Comparison of ENCODE assay signal across 16 cellular contexts in the genomic region with DNA sequence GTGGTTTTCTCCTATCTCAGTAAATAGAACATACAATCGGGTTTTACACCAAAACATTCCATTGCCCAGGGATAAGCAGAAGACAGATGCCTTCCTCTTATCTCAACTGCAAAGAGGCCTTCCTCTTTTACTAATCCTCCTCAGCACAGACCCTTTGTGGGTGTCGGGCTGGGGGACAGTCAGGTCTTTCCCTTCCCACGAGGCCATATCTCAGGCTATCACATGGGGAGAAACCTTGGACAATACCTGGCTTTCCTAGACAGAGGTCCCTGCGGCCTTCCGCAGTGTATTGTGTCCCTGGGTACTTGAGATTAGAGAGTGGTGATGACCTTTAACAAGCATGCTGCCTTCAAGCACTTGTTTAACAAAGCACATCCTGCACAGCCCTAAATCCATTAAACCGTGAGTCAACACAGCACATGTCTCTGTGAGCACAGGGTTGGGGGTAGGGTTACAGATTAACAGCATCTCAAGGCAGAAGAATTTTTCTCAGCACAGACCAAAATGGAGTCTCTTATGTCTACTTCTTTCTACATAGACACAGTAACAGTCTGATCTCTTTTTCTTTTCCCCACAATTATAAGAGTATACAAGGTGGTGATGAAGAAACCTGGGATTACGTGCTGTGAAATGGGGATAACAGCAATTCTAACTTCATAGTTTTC. TPM values are rescaled to one million over a fixed set of nuclear protein-coding genes. Genes with fewer than 3 reads are reported as not detected.
DNase-seq lines count a peak whose midpoint lies in the region; ATAC-seq and TF ChIP-seq lines count a peak whose summit lies in the region.
"Not testable (repeated sequence)": the region's sequence is repeated elsewhere in the genome, so short reads cannot be mapped to it uniquely, and the experiment has no call there.
"Had no signal": no experiment of that assay in that cellular context is flagged by ENCODE, and none has a peak within 500 bp of the region (broad histone marks: within the 10 kb centered on the region; RNA-seq: fewer than 3 reads in every experiment).

No MANE protein-coding gene starts in this region.

- H3K36me3 Mint-ChIP-seq in Calu3 (ENCODE audit: insufficient read depth, unreplicated experiment) = not testable (repeated sequence)

- not testable (repeated sequence) for H3K9me3 ChIP-seq in PC-3 (ENCODE audit: low read length); WERI-Rb-1 (ENCODE audit: severe bottlenecking); hepatocyte (ENCODE audit: low read depth)

- TF ChIP-seq CTCF in Calu3 (IDR thresholded peaks at IDR 0.05; ENCODE audit: unreplicated experiment); PC-3 (conservative IDR thresholded peaks at IDR 0.05; ENCODE audit: low read depth, low read length); WERI-Rb-1 (IDR thresholded peaks at IDR 0.05; ENCODE audit: low read depth, low read length); hepatocyte (IDR thresholded peaks at IDR 0.05; ENCODE audit: poor library complexity): not testable (repeated sequence)

- POLR2A ChIA-PET in PC-3 (lab: Charles Lee; ENCODE audit: unreplicated experiment) = not testable (repeated sequence)

- not testable (repeated sequence) for H3K4me3 Mint-ChIP-seq in Calu3 (ENCODE audit: low read depth, unreplicated experiment)

- H3K4me3 ChIP-seq in PC-3 (ENCODE audit: low read length); WERI-Rb-1 (ENCODE audit: low read depth, low read length); hepatocyte: not testable (repeated sequence)

- H3K4me2 ChIP-seq in PC-3 (ENCODE audit: low read length) = peak overlapping the region; percentile 65
- not testable (repeated sequence) for H3K4me2 ChIP-seq in hepatocyte

- DNase-seq in Calu3 = peak; percentile 51
- DNase-seq in HT-29 (ENCODE audit: low spot score) = peak; percentile 27
- peak; percentile 70 for DNase-seq in NCI-H2029 (lab: John Stamatoyannopoulos, UW)
- peak; percentile 71 for DNase-seq in PC-3
- peak; percentile 61 for DNase-seq in WERI-Rb-1
- not testable (repeated sequence) for DNase-seq in hepatocyte (ENCODE audit: low spot score)
- DNase-seq in mucosa of gallbladder (ENCODE audit: low spot score) = peak; percentile 58

- H3K4me1 ChIP-seq in PC-3 (ENCODE audit: insufficient read depth, low read length) = peaks cover 32% of the 10 kb centered on the region
- peaks cover 14% of the 10 kb centered on the region for H3K4me1 ChIP-seq in hepatocyte (ENCODE audit: insufficient read depth)

- WGBS in hepatocyte (ENCODE audit: low lambda C conversion rate, missing lambda C conversion rate) = 25% methylated on average over 7 of the region's 7 CpGs

- CTCF ChIA-PET in Calu3 (lab: Charles Lee) = interaction anchor here (1.7 kb wide), 1 partner anchor 172 kb away, joined by 6 read pairs; no protein-coding TSS in a partner anchor
- CTCF ChIA-PET in PC-3 (lab: Charles Lee) = not testable (repeated sequence)

- H3F3A ChIP-seq in PC-3 (ENCODE audit: low read length, unreplicated experiment) = not testable (repeated sequence)

- H3K27me3 ChIP-seq in PC-3 (ENCODE audit: low read length); hepatocyte: not testable (repeated sequence)
- H3K27me3 ChIP-seq in WERI-Rb-1 (ENCODE audit: insufficient read depth, low read depth, severe bottlenecking) = peaks cover 38% of the 10 kb centered on the region

- H3K27ac Mint-ChIP-seq in Calu3 (ENCODE audit: unreplicated experiment) = not testable (repeated sequence)

- not testable (repeated sequence) for H3K9me3 Mint-ChIP-seq in Calu3 (ENCODE audit: low read depth, unreplicated experiment)

- H3K27ac ChIP-seq in PC-3 (ENCODE audit: low read length) (peak overlapping the region; percentile 79), hepatocyte (peak overlapping the region; percentile 84)
- not testable (repeated sequence) for H3K27ac ChIP-seq in WERI-Rb-1

- H2AFZ ChIP-seq in PC-3 (ENCODE audit: low read length); hepatocyte: not testable (repeated sequence)

- BruUV-seq in Calu3 (replicated peaks; lab: Mats Ljungman, UMichigan); PC-3 (replicated peaks; lab: Mats Ljungman, UMichigan): not testable (repeated sequence)

- H3K4me1 Mint-ChIP-seq in Calu3 (ENCODE audit: low read depth, unreplicated experiment) = peaks cover 64% of the 10 kb centered on the region

- not testable (repeated sequence) for H3K9me2 ChIP-seq in PC-3 (replicated peaks; ENCODE audit: low read length); hepatocyte (replicated peaks; ENCODE audit: insufficient read depth)

- intact Hi-C loops in Calu3 (cut with micrococcal nuclease; ENCODE audit: unreplicated experiment); PC-3 (cut with micrococcal nuclease): not testable (repeated sequence)

- peaks cover 22% of the 10 kb centered on the region for H3K27me3 Mint-ChIP-seq in Calu3 (ENCODE audit: unreplicated experiment)

- 0 out of 2 replicates have a peak overlapping the region, but pooled peaks have one; percentile 3 for H3K9ac ChIP-seq in PC-3 (ENCODE audit: low read length)

- not testable (repeated sequence) for H3K36me3 ChIP-seq in PC-3 (ENCODE audit: low read depth, low read length); WERI-Rb-1; hepatocyte (replicated peaks; ENCODE audit: insufficient read depth, low read depth)

- H3K79me2 ChIP-seq in PC-3 (ENCODE audit: low read length); hepatocyte: not testable (repeated sequence)

- ATAC-seq in PC-3 = peak; percentile 11; the same call in 1 of the 2 replicates

- H4K20me1 ChIP-seq in PC-3 (ENCODE audit: low read length); hepatocyte (ENCODE audit: insufficient read depth, poor library complexity, severe bottlenecking): not testable (repeated sequence)

RNA-seq across cellular contexts. Expression of a gene that starts 5.3 kb away (rescaled TPM):
- total RNA-seq in Calu3 (2022) (not detected in 2 replicates), PC-3 (2014; rRNA removed) (not detected in 2 replicates), hepatocyte (1.3 and 1.4 TPM in 2 replicates), mucosa of gallbladder (not detected)
- total RNA-seq in HT-29 (2014; rRNA removed; shearing (Covaris generic)) = not detected in 2 replicates
- 1.7 and 3.6 TPM in 2 replicates for polyA plus RNA-seq in hepatocyte
- total RNA-seq: activated CD4-positive, alpha-beta memory T cell treated with anti-CD3 and anti-CD28 coated beads for 36 hours; activated T-helper 17 cell treated with anti-CD3 and anti-CD28 coated beads, Interleukin-2, amount 50 U/mL, for 72 hours; cardiac septum; kidney; lung microvascular endothelial cell; occipital lobe; subcutaneous adipose tissue; ureter had no signal
- polyA plus RNA-seq: IgD-negative memory B cell had no signal
